Comparison of ENCODE assay signal across 8 cellular contexts in the genomic region with DNA sequence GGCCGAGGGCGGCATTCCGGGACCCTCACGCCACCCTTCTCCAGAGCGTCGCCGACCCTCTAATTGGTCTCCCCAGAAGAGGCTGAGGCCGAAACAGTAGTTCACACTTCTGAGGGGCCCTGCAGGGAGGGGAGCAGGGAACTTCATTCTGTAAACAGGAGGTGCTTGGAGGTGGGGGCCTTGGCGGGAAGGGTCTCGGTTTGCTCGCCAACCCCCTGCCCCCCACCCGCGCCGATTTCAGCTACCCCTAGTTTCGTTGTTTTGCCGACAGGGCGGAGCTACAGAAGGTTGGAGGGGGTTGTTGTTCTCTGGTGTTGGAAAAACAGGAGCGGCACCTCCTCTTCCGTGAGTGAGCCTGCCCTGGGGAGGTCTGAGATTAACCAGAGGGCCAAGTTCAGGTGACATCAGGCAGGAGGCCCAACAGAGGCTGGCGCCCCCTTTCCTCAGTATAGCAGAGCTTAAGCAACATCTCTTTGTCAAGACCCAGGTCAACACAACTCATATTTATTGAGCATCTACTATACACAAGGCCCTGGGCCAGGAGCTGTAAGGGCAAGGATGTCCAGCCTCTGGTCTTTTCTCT. TPM values are rescaled to one million over a fixed set of nuclear protein-coding genes. Genes with fewer than 3 reads are reported as not detected.
A peak's percentile ranks its signal among the peaks of the same experiment; 100 is the strongest.
DNase-seq lines count a peak whose midpoint lies in the region; ATAC-seq, FAIRE-seq and TF ChIP-seq lines count a peak whose summit lies in the region.

No MANE protein-coding gene starts in this region.

- H3K9ac ChIP-seq in HepG2 (ENCODE audit: insufficient read depth, low read depth, low read length) = peak overlapping the region; percentile 96

- peak overlapping the region; percentile 99 for H3K27ac ChIP-seq in HepG2 (ENCODE audit: extremely low read length, insufficient read depth, low read length)
- no peak overlapping the region for H3K27ac ChIP-seq in testis

- H3K4me1 ChIP-seq in HepG2 (ENCODE audit: insufficient read depth, low read length) (peaks cover 54% of the 10 kb centered on the region), testis (peaks cover 7% of the 10 kb centered on the region)

- TF ChIP-seq CTCF in astrocyte of the cerebellum (IDR thresholded peaks at IDR 0.05; ENCODE audit: low read depth, low read length, missing control alignments) = no peak
- peak; percentile 73 for TF ChIP-seq CTCF in HepG2 (CRISPR knock-in tag; IDR thresholded peaks at IDR 0.05)
- TF ChIP-seq CTCF in testis (IDR thresholded peaks at IDR 0.05) = no peak

- no peak for ATAC-seq in activated CD4-positive, alpha-beta T cell treated with anti-CD3 and anti-CD28 coated beads for 36 hours
- ATAC-seq in HepG2 (peak; percentile 66), GM21723 (IDR thresholded peaks at IDR 0.05; ENCODE audit: unreplicated experiment) (no peak)

- no CpG with 5 or more reads among the region's 20 CpGs for WGBS in HepG2 (ENCODE audit: low lambda C conversion rate)
- 17 to 59% methylated on average over 2 to 20 of the region's 20 CpGs for WGBS in testis, 2 donors

- peaks cover 8% of the 10 kb centered on the region for H3K4me1 Mint-ChIP-seq in activated CD4-positive, alpha-beta T cell treated with anti-CD3 and anti-CD28 coated beads for 36 hours

- peaks cover 6% of the 10 kb centered on the region for H3K27me3 Mint-ChIP-seq in activated CD4-positive, alpha-beta T cell treated with anti-CD3 and anti-CD28 coated beads for 36 hours

- CTCF ChIA-PET in activated CD4-positive, alpha-beta T cell treated with anti-CD3 and anti-CD28 coated beads for 36 hours (lab: Charles Lee) = interaction anchor here (0.9 to 2.6 kb wide), 5 partner anchors 21 to 342 kb away, joined by 3 to 7 read pairs (median 4); no protein-coding TSS in a partner anchor
- CTCF ChIA-PET in HepG2 (lab: Yijun Ruan, JAX; ENCODE audit: low intra/inter-chr PET ratio, low total read pairs) = no interaction called here

- peak; percentile 55 to 68; a peak in 2 of 4 replicates for TF ChIP-seq POLR2A in HepG2 (IDR thresholded peaks at IDR 0.05; ENCODE audit: insufficient read depth in 1 of 2, low read depth in 2 of 2, low read length in 2 of 2)
- no peak for TF ChIP-seq POLR2A in testis (IDR thresholded peaks at IDR 0.05)
- TF ChIP-seq POLR2A in GM12892 (IDR thresholded peaks at IDR 0.05; ENCODE audit: low read depth, low read length) = no peak

- H3K27ac Mint-ChIP-seq in activated CD4-positive, alpha-beta T cell treated with anti-CD3 and anti-CD28 coated beads for 36 hours = no peak overlapping the region

- POLR2A ChIA-PET in activated CD4-positive, alpha-beta T cell treated with anti-CD3 and anti-CD28 coated beads for 36 hours (lab: Charles Lee) = no interaction called here
- POLR2A ChIA-PET in HepG2 (lab: Yijun Ruan, JAX) = interaction anchor here (0.8 to 10.2 kb wide), 30 partner anchors 8 to 1665 kb away, joined by 3 to 279 read pairs (median 7); a partner anchor contains a TSS

- 0 out of 2 replicates have a peak, but pooled peaks cover 3% of the 10 kb centered on the region for H4K20me1 ChIP-seq in HepG2 (ENCODE audit: insufficient read depth, low read length)

- peak overlapping the region; percentile 98 for H3K4me2 ChIP-seq in HepG2 (ENCODE audit: low read depth, low read length)

- peak overlapping the region; percentile 74 for H3K4me3 Mint-ChIP-seq in activated CD4-positive, alpha-beta T cell treated with anti-CD3 and anti-CD28 coated beads for 36 hours

- peaks cover 38% of the 10 kb centered on the region for H3K79me2 ChIP-seq in HepG2 (ENCODE audit: insufficient read depth, low read length)

- peak overlapping the region; percentile 52 for H3K4me3 ChIP-seq in astrocyte of the cerebellum (ENCODE audit: low read depth, low read length)
- H3K4me3 ChIP-seq in HepG2 (replicated peaks in 1 of 3; ENCODE audit: insufficient read depth in 1 of 3, low read depth in 2 of 3, low read length in 3 of 3) = peak overlapping the region; percentile 89 to 96 (median 91)
- H3K4me3 ChIP-seq in testis = peak overlapping the region; percentile 39 to 42

- intact Hi-C loops in activated CD4-positive, alpha-beta T cell treated with anti-CD3 and anti-CD28 coated beads for 36 hours (cut with DNase I, micrococcal nuclease) = loop anchor here in 1 of 2 experiments (1.0 to 5.0 kb wide), 2 partner anchors 24 to 33 kb away; a partner anchor contains a TSS
- intact Hi-C loops in HepG2 (cut with micrococcal nuclease; ENCODE audit: unreplicated experiment) = loop anchor here (2.0 kb wide), 1 partner anchor 84 kb away; a partner anchor contains a TSS
- intact Hi-C loops in testis (cut with DNase I; ENCODE audit: low total_unique reads) = no loop called here

- H2AFZ ChIP-seq in HepG2 (ENCODE audit: low read length) = no peak overlapping the region

- in situ Hi-C loops in astrocyte of the cerebellum (cut with HindIII; ENCODE audit: low sequenced_read_pairs) (no loop called here), HepG2 (cut with HindIII; ENCODE audit: extremely low pct_ligation_motif_present, low pct_unique_long_range_greater_than_20kb) (no loop called here)

- no peaks in the 10 kb centered on the region for H3K36me3 Mint-ChIP-seq in activated CD4-positive, alpha-beta T cell treated with anti-CD3 and anti-CD28 coated beads for 36 hours (ENCODE audit: low read depth)

- TF ChIP-seq EP300 in HepG2 (IDR thresholded peaks at IDR 0.05; ENCODE audit: low read depth in 2 of 2, low read length in 2 of 2) (peak in 1 of 2 experiments; percentile 79; a peak in 1 of 4 replicates), HepG2 (CRISPR knock-in tag; IDR thresholded peaks at IDR 0.05; ENCODE audit: borderline replicate concordance) (no peak; the same call in 1 of the 2 replicates)

- FAIRE-seq in HepG2 (lab: Jason Lieb, UNC) (peak; percentile 97), GM12892 (lab: Jason Lieb, UNC) (no peak)

- no peaks in the 10 kb centered on the region; a peak in 1 of 5 replicates for H3K27me3 ChIP-seq in HepG2 (ENCODE audit: control insufficient read depth in 1 of 2, insufficient read depth in 2 of 2, low read length in 2 of 2)
- H3K27me3 ChIP-seq in testis = no peaks in the 10 kb centered on the region

- DNase-seq in activated CD4-positive, alpha-beta T cell treated with anti-CD3 and anti-CD28 coated beads for 36 hours = peak; percentile 16
- DNase-seq in activated CD4-positive, alpha-beta T cell treated with anti-CD3 and anti-CD28 coated beads for 4 hours = no peak
- DNase-seq in astrocyte of the cerebellum (ENCODE audit: low read depth) = no peak
- peak; percentile 96 for DNase-seq in HepG2 (ENCODE audit: low spot score)
- no peak for DNase-seq in testis
- no peak for DNase-seq in GM12892 (ENCODE audit: insufficient read length)
- DNase-seq in stimulated activated CD4-positive, alpha-beta T cell treated with anti-CD3 and anti-CD28 coated beads, Interleukin-4, amount 100 ng/mL, for 4 hours = no peak

- H3K9me3 Mint-ChIP-seq in activated CD4-positive, alpha-beta T cell treated with anti-CD3 and anti-CD28 coated beads for 36 hours (ENCODE audit: low read depth) = no peaks in the 10 kb centered on the region

- H3K9me3 ChIP-seq in HepG2 (ENCODE audit: low read length) (no peaks in the 10 kb centered on the region), testis (no peaks in the 10 kb centered on the region)

- H3K36me3 ChIP-seq in HepG2 (replicated peaks in 1 of 2; ENCODE audit: control insufficient read depth in 1 of 2, insufficient read depth in 2 of 2, low read length in 2 of 2) = peaks cover 11 to 23% of the 10 kb centered on the region in 2 experiments
- H3K36me3 ChIP-seq in testis (ENCODE audit: low read depth, missing control alignments) = no peaks in the 10 kb centered on the region

- no peak for TF ChIP-seq RAD21 in HepG2 (CRISPR knock-in tag; IDR thresholded peaks at IDR 0.05)

- BruUV-seq in HepG2 (replicated peaks; lab: Mats Ljungman, UMichigan) = TSS peak; percentile 60

RNA-seq across cellular contexts. Expression of a gene that starts 0.7 kb away (rescaled TPM):
- under 1 TPM; 0.32 to 0.57 TPM for total RNA-seq in activated CD4-positive, alpha-beta T cell treated with anti-CD3 and anti-CD28 coated beads for 36 hours
- total RNA-seq in HepG2 (2016; rRNA removed; fragmentation: Illumina TruSeq; extraction: Trizol) (55.2 and 93.6 TPM in 2 replicates), testis (1 to 10 TPM; 3.3 to 9.8 TPM)
- 36.1 and 42.2 TPM in 2 replicates for total RNA-seq in HepG2 (2016; cell fraction: cytosol; rRNA removed; fragmentation: Illumina TruSeq; extraction: Trizol; ENCODE audit: low read depth)
- total RNA-seq in HepG2 (2016; cell fraction: insoluble cytoplasmic fraction; rRNA removed; fragmentation: Illumina TruSeq; extraction: Trizol) = 46.7 and 98.5 TPM in 2 replicates
- 46.8 and 48.3 TPM in 2 replicates for total RNA-seq in HepG2 (2016; cell fraction: membrane; rRNA removed; fragmentation: Illumina TruSeq; extraction: Trizol)
- total RNA-seq in HepG2 (2016; cell fraction: nucleus; rRNA removed; fragmentation: Illumina TruSeq; extraction: Trizol) = 117 and 127 TPM in 2 replicates
- polyA plus RNA-seq in HepG2 (2011; rRNA removed) (358 and 371 TPM in 2 replicates), testis (ENCODE audit: insufficient read depth, low read depth, low replicate concordance) (6.1 TPM)
- polyA plus RNA-seq in HepG2 (2011; cell fraction: cytosol; rRNA removed) = 214 and 230 TPM in 2 replicates
- polyA plus RNA-seq in HepG2 (2011; cell fraction: nucleus; rRNA removed) = 367 and 383 TPM in 2 replicates
- polyA plus RNA-seq in HepG2 (2012) = 198 and 242 TPM in 2 replicates
- polyA plus RNA-seq in HepG2 (2016; cell fraction: cytosol; fragmentation: Illumina TruSeq; extraction: Trizol; ENCODE audit: low read depth) = 24.3 and 27.5 TPM in 2 replicates
- polyA plus RNA-seq in HepG2 (2016; cell fraction: insoluble cytoplasmic fraction; fragmentation: Illumina TruSeq; extraction: Trizol; ENCODE audit: low read depth) = 35.3 and 44.6 TPM in 2 replicates
- 26.3 and 32.3 TPM in 2 replicates for polyA plus RNA-seq in HepG2 (2016; cell fraction: membrane; fragmentation: Illumina TruSeq; extraction: Trizol; ENCODE audit: low read depth)
- 175 and 182 TPM in 2 replicates for polyA plus RNA-seq in HepG2 (2016; cell fraction: nucleus; fragmentation: Illumina TruSeq; extraction: Trizol; ENCODE audit: insufficient read depth, low read depth)
- polyA minus RNA-seq in HepG2 (2011; rRNA and poly(A)+ RNA removed; ENCODE audit: low replicate concordance) = 35.9 and 876 TPM in 2 replicates
- polyA minus RNA-seq in HepG2 (2011; cell fraction: cytosol; rRNA and poly(A)+ RNA removed) = 280 and 283 TPM in 2 replicates
- polyA minus RNA-seq in HepG2 (2011; cell fraction: nucleus; rRNA and poly(A)+ RNA removed) = 466 and 567 TPM in 2 replicates
- 0.49 TPM for polyA plus RNA-seq in GM12892 (2012; ENCODE audit: missing spikeins)

RNA-seq across cellular contexts. Expression of a gene that starts 23.7 kb away (rescaled TPM):
- 100 to 1,000 TPM; 446 to 695 TPM for total RNA-seq in activated CD4-positive, alpha-beta T cell treated with anti-CD3 and anti-CD28 coated beads for 36 hours
- total RNA-seq in HepG2 (2016; rRNA removed; fragmentation: Illumina TruSeq; extraction: Trizol) (240 and 281 TPM in 2 replicates), testis (10 to 100 TPM; 61.0 to 81.4 TPM)
- total RNA-seq in HepG2 (2016; cell fraction: cytosol; rRNA removed; fragmentation: Illumina TruSeq; extraction: Trizol; ENCODE audit: low read depth) = 34.6 and 38.4 TPM in 2 replicates
- 238 and 272 TPM in 2 replicates for total RNA-seq in HepG2 (2016; cell fraction: insoluble cytoplasmic fraction; rRNA removed; fragmentation: Illumina TruSeq; extraction: Trizol)
- 70.8 and 76.3 TPM in 2 replicates for total RNA-seq in HepG2 (2016; cell fraction: membrane; rRNA removed; fragmentation: Illumina TruSeq; extraction: Trizol)
- 107 and 120 TPM in 2 replicates for total RNA-seq in HepG2 (2016; cell fraction: nucleus; rRNA removed; fragmentation: Illumina TruSeq; extraction: Trizol)
- polyA plus RNA-seq in HepG2 (2011; rRNA removed) (115 and 147 TPM in 2 replicates), testis (ENCODE audit: insufficient read depth, low read depth, low replicate concordance) (190 TPM)
- 101 and 136 TPM in 2 replicates for polyA plus RNA-seq in HepG2 (2011; cell fraction: cytosol; rRNA removed)
- polyA plus RNA-seq in HepG2 (2011; cell fraction: nucleus; rRNA removed) = 71.8 and 88.2 TPM in 2 replicates
- polyA plus RNA-seq in HepG2 (2012) = 112 and 121 TPM in 2 replicates
- polyA plus RNA-seq in HepG2 (2016; cell fraction: cytosol; fragmentation: Illumina TruSeq; extraction: Trizol; ENCODE audit: low read depth) = 42.2 and 43.3 TPM in 2 replicates
- 357 and 380 TPM in 2 replicates for polyA plus RNA-seq in HepG2 (2016; cell fraction: insoluble cytoplasmic fraction; fragmentation: Illumina TruSeq; extraction: Trizol; ENCODE audit: low read depth)
- 55.0 and 58.3 TPM in 2 replicates for polyA plus RNA-seq in HepG2 (2016; cell fraction: membrane; fragmentation: Illumina TruSeq; extraction: Trizol; ENCODE audit: low read depth)
- 190 and 200 TPM in 2 replicates for polyA plus RNA-seq in HepG2 (2016; cell fraction: nucleus; fragmentation: Illumina TruSeq; extraction: Trizol; ENCODE audit: insufficient read depth, low read depth)
- 51.1 and 143 TPM in 2 replicates for polyA minus RNA-seq in HepG2 (2011; rRNA and poly(A)+ RNA removed; ENCODE audit: low replicate concordance)
- polyA minus RNA-seq in HepG2 (2011; cell fraction: cytosol; rRNA and poly(A)+ RNA removed) = 71.0 and 74.1 TPM in 2 replicates
- 70.0 and 97.2 TPM in 2 replicates for polyA minus RNA-seq in HepG2 (2011; cell fraction: nucleus; rRNA and poly(A)+ RNA removed)
- polyA plus RNA-seq in GM12892 (2012; ENCODE audit: missing spikeins) = 276 TPM

RNA-seq across cellular contexts. Expression of a gene that starts 35.8 kb away (rescaled TPM):
- 1,000 to 10,000 TPM; 5,101 to 9,949 TPM for total RNA-seq in activated CD4-positive, alpha-beta T cell treated with anti-CD3 and anti-CD28 coated beads for 36 hours
- total RNA-seq in HepG2 (2016; rRNA removed; fragmentation: Illumina TruSeq; extraction: Trizol) (4,012 and 4,443 TPM in 2 replicates), testis (1,000 to 10,000 TPM; 1,066 to 1,985 TPM)
- total RNA-seq in HepG2 (2016; cell fraction: cytosol; rRNA removed; fragmentation: Illumina TruSeq; extraction: Trizol; ENCODE audit: low read depth) = 4,595 and 4,984 TPM in 2 replicates
- total RNA-seq in HepG2 (2016; cell fraction: insoluble cytoplasmic fraction; rRNA removed; fragmentation: Illumina TruSeq; extraction: Trizol) = 3,905 and 4,309 TPM in 2 replicates
- total RNA-seq in HepG2 (2016; cell fraction: membrane; rRNA removed; fragmentation: Illumina TruSeq; extraction: Trizol) = 8,921 and 9,031 TPM in 2 replicates
- 1,404 and 1,661 TPM in 2 replicates for total RNA-seq in HepG2 (2016; cell fraction: nucleus; rRNA removed; fragmentation: Illumina TruSeq; extraction: Trizol)
- polyA plus RNA-seq in HepG2 (2011; rRNA removed) (6,595 and 7,670 TPM in 2 replicates), testis (ENCODE audit: insufficient read depth, low read depth, low replicate concordance) (2,323 TPM)
- polyA plus RNA-seq in HepG2 (2011; cell fraction: cytosol; rRNA removed) = 10,426 and 10,610 TPM in 2 replicates
- 2,744 and 3,913 TPM in 2 replicates for polyA plus RNA-seq in HepG2 (2011; cell fraction: nucleus; rRNA removed)
- 6,590 and 7,439 TPM in 2 replicates for polyA plus RNA-seq in HepG2 (2012)
- polyA plus RNA-seq in HepG2 (2016; cell fraction: cytosol; fragmentation: Illumina TruSeq; extraction: Trizol; ENCODE audit: low read depth) = 4,736 and 5,581 TPM in 2 replicates
- polyA plus RNA-seq in HepG2 (2016; cell fraction: insoluble cytoplasmic fraction; fragmentation: Illumina TruSeq; extraction: Trizol; ENCODE audit: low read depth) = 3,730 and 4,210 TPM in 2 replicates
- 7,715 and 8,246 TPM in 2 replicates for polyA plus RNA-seq in HepG2 (2016; cell fraction: membrane; fragmentation: Illumina TruSeq; extraction: Trizol; ENCODE audit: low read depth)
- polyA plus RNA-seq in HepG2 (2016; cell fraction: nucleus; fragmentation: Illumina TruSeq; extraction: Trizol; ENCODE audit: insufficient read depth, low read depth) = 2,380 and 2,524 TPM in 2 replicates
- polyA minus RNA-seq in HepG2 (2011; rRNA and poly(A)+ RNA removed; ENCODE audit: low replicate concordance) = 1,172 and 2,100 TPM in 2 replicates
- 821 and 951 TPM in 2 replicates for polyA minus RNA-seq in HepG2 (2011; cell fraction: cytosol; rRNA and poly(A)+ RNA removed)
- polyA minus RNA-seq in HepG2 (2011; cell fraction: nucleus; rRNA and poly(A)+ RNA removed) = 395 and 501 TPM in 2 replicates
- 8,175 TPM for polyA plus RNA-seq in GM12892 (2012; ENCODE audit: missing spikeins)

RNA-seq across cellular contexts. Expression of a gene that starts 37.4 kb away (rescaled TPM):
- 1 to 10 TPM; 6.4 to 6.5 TPM for total RNA-seq in activated CD4-positive, alpha-beta T cell treated with anti-CD3 and anti-CD28 coated beads for 36 hours
- total RNA-seq in HepG2 (2016; rRNA removed; fragmentation: Illumina TruSeq; extraction: Trizol) (1.9 and 2.3 TPM in 2 replicates), testis (10 to 100 TPM; 16.2 to 20.6 TPM)
- total RNA-seq in HepG2 (2016; cell fraction: cytosol; rRNA removed; fragmentation: Illumina TruSeq; extraction: Trizol; ENCODE audit: low read depth) = 3.2 and 3.7 TPM in 2 replicates
- 1.6 and 2.5 TPM in 2 replicates for total RNA-seq in HepG2 (2016; cell fraction: insoluble cytoplasmic fraction; rRNA removed; fragmentation: Illumina TruSeq; extraction: Trizol)
- 2.0 and 3.1 TPM in 2 replicates for total RNA-seq in HepG2 (2016; cell fraction: membrane; rRNA removed; fragmentation: Illumina TruSeq; extraction: Trizol)
- 2.9 and 4.3 TPM in 2 replicates for total RNA-seq in HepG2 (2016; cell fraction: nucleus; rRNA removed; fragmentation: Illumina TruSeq; extraction: Trizol)
- polyA plus RNA-seq in HepG2 (2011; rRNA removed) (0.70 and 0.98 TPM in 2 replicates), testis (ENCODE audit: insufficient read depth, low read depth, low replicate concordance) (12.4 TPM)
- 0.58 and 0.59 TPM in 2 replicates for polyA plus RNA-seq in HepG2 (2011; cell fraction: cytosol; rRNA removed)
- 2.0 and 2.3 TPM in 2 replicates for polyA plus RNA-seq in HepG2 (2011; cell fraction: nucleus; rRNA removed)
- 0.99 and 1.0 TPM in 2 replicates for polyA plus RNA-seq in HepG2 (2012)
- 0.17 and 0.23 TPM in 2 replicates for polyA plus RNA-seq in HepG2 (2016; cell fraction: cytosol; fragmentation: Illumina TruSeq; extraction: Trizol; ENCODE audit: low read depth)
- 1.2 and 1.5 TPM in 2 replicates for polyA plus RNA-seq in HepG2 (2016; cell fraction: insoluble cytoplasmic fraction; fragmentation: Illumina TruSeq; extraction: Trizol; ENCODE audit: low read depth)
- 0.38 and 0.55 TPM in 2 replicates for polyA plus RNA-seq in HepG2 (2016; cell fraction: membrane; fragmentation: Illumina TruSeq; extraction: Trizol; ENCODE audit: low read depth)
- 2.3 and 2.8 TPM in 2 replicates for polyA plus RNA-seq in HepG2 (2016; cell fraction: nucleus; fragmentation: Illumina TruSeq; extraction: Trizol; ENCODE audit: insufficient read depth, low read depth)
- 5.6 and 16.3 TPM in 2 replicates for polyA minus RNA-seq in HepG2 (2011; rRNA and poly(A)+ RNA removed; ENCODE audit: low replicate concordance)
- 1.8 and 2.6 TPM in 2 replicates for polyA minus RNA-seq in HepG2 (2011; cell fraction: cytosol; rRNA and poly(A)+ RNA removed)
- polyA minus RNA-seq in HepG2 (2011; cell fraction: nucleus; rRNA and poly(A)+ RNA removed) = 8.6 and 8.8 TPM in 2 replicates
- polyA plus RNA-seq in GM12892 (2012; ENCODE audit: missing spikeins) = 2.7 TPM

RNA-seq across cellular contexts. Expression of a gene that starts 38.9 kb away (rescaled TPM):
- 10 to 100 TPM; 33.9 to 64.0 TPM for total RNA-seq in activated CD4-positive, alpha-beta T cell treated with anti-CD3 and anti-CD28 coated beads for 36 hours
- total RNA-seq in HepG2 (2016; rRNA removed; fragmentation: Illumina TruSeq; extraction: Trizol) (421 and 486 TPM in 2 replicates), testis (100 to 1,000 TPM; 395 to 568 TPM)
- 72.0 TPM in 2 replicates for total RNA-seq in HepG2 (2016; cell fraction: cytosol; rRNA removed; fragmentation: Illumina TruSeq; extraction: Trizol; ENCODE audit: low read depth)
- total RNA-seq in HepG2 (2016; cell fraction: insoluble cytoplasmic fraction; rRNA removed; fragmentation: Illumina TruSeq; extraction: Trizol) = 458 and 473 TPM in 2 replicates
- 138 and 145 TPM in 2 replicates for total RNA-seq in HepG2 (2016; cell fraction: membrane; rRNA removed; fragmentation: Illumina TruSeq; extraction: Trizol)
- 138 and 140 TPM in 2 replicates for total RNA-seq in HepG2 (2016; cell fraction: nucleus; rRNA removed; fragmentation: Illumina TruSeq; extraction: Trizol)
- polyA plus RNA-seq in HepG2 (2011; rRNA removed) (137 and 150 TPM in 2 replicates), testis (ENCODE audit: insufficient read depth, low read depth, low replicate concordance) (197 TPM)
- polyA plus RNA-seq in HepG2 (2011; cell fraction: cytosol; rRNA removed) = 378 and 432 TPM in 2 replicates
- 76.8 and 81.8 TPM in 2 replicates for polyA plus RNA-seq in HepG2 (2011; cell fraction: nucleus; rRNA removed)
- polyA plus RNA-seq in HepG2 (2012) = 154 and 167 TPM in 2 replicates
- 148 and 185 TPM in 2 replicates for polyA plus RNA-seq in HepG2 (2016; cell fraction: cytosol; fragmentation: Illumina TruSeq; extraction: Trizol; ENCODE audit: low read depth)
- polyA plus RNA-seq in HepG2 (2016; cell fraction: insoluble cytoplasmic fraction; fragmentation: Illumina TruSeq; extraction: Trizol; ENCODE audit: low read depth) = 474 and 475 TPM in 2 replicates
- polyA plus RNA-seq in HepG2 (2016; cell fraction: membrane; fragmentation: Illumina TruSeq; extraction: Trizol; ENCODE audit: low read depth) = 144 and 146 TPM in 2 replicates
- 247 and 273 TPM in 2 replicates for polyA plus RNA-seq in HepG2 (2016; cell fraction: nucleus; fragmentation: Illumina TruSeq; extraction: Trizol; ENCODE audit: insufficient read depth, low read depth)
- polyA minus RNA-seq in HepG2 (2011; rRNA and poly(A)+ RNA removed; ENCODE audit: low replicate concordance) = 68.8 and 527 TPM in 2 replicates
- polyA minus RNA-seq in HepG2 (2011; cell fraction: cytosol; rRNA and poly(A)+ RNA removed) = 25.4 and 29.8 TPM in 2 replicates
- 35.5 and 41.8 TPM in 2 replicates for polyA minus RNA-seq in HepG2 (2011; cell fraction: nucleus; rRNA and poly(A)+ RNA removed)
- 1,801 TPM for polyA plus RNA-seq in GM12892 (2012; ENCODE audit: missing spikeins)

Comparison
In these comparisons a context has a peak if more than half of its experiments do, and no peak if none do; other contexts are left out.
1. DNase-seq: peak in activated CD4-positive, alpha-beta T cell treated with anti-CD3 and anti-CD28 coated beads for 36 hours (single experiment) and HepG2 (single experiment); none in activated CD4-positive, alpha-beta T cell treated with anti-CD3 and anti-CD28 coated beads for 4 hours (0 of 2), astrocyte of the cerebellum (single experiment), testis (single experiment), GM12892 (single experiment) and stimulated activated CD4-positive, alpha-beta T cell treated with anti-CD3 and anti-CD28 coated beads, Interleukin-4, amount 100 ng/mL, for 4 hours (0 of 2).
2. H3K4me3 ChIP-seq: peak in every context shown above with its lines; median percentile 91 in HepG2; 52 in astrocyte of the cerebellum; 40 in testis.
3. POLR2A ChIP-seq: peak in HepG2 (2 of 2); none in testis (single experiment) and GM12892 (single experiment).